In the genomic region with DNA sequence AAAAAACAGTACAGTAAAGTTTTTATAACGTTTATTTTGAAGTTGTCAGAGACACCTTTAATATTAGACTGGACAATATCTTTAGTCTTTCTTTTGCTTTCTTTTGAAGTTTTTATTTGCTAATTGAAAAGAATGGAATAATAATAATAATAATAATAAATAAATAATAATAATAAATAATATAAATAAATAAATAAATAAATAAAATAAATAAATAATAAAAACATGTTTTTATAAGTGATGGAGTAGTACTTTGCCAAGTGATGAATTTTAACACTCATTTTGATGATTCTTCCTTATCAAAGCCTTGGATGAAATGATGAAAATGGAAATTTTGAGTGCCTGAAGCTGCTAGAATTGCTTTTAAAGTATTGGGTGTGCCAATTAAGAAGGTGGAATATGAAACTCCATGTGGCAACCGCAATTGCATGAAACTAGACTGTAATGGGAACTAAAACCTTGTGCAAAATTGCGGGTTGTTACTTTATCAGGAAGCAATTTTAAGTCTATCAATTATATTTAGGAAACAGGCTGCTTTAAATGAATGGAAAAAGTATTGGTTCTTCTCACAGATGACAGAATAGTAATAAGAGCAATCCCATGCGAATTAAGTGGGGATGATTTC, we compare ENCODE assay signal across 1 cellular context.
TF ChIP-seq lines count a peak whose summit lies in the region.

No MANE protein-coding gene starts in this region.

TF ChIP-seq in GM23338, 12 proteins besides CTCF, POLR2A, EP300 and RAD21 (continued from another document):
- TF ChIP-seq, protein P1, sequence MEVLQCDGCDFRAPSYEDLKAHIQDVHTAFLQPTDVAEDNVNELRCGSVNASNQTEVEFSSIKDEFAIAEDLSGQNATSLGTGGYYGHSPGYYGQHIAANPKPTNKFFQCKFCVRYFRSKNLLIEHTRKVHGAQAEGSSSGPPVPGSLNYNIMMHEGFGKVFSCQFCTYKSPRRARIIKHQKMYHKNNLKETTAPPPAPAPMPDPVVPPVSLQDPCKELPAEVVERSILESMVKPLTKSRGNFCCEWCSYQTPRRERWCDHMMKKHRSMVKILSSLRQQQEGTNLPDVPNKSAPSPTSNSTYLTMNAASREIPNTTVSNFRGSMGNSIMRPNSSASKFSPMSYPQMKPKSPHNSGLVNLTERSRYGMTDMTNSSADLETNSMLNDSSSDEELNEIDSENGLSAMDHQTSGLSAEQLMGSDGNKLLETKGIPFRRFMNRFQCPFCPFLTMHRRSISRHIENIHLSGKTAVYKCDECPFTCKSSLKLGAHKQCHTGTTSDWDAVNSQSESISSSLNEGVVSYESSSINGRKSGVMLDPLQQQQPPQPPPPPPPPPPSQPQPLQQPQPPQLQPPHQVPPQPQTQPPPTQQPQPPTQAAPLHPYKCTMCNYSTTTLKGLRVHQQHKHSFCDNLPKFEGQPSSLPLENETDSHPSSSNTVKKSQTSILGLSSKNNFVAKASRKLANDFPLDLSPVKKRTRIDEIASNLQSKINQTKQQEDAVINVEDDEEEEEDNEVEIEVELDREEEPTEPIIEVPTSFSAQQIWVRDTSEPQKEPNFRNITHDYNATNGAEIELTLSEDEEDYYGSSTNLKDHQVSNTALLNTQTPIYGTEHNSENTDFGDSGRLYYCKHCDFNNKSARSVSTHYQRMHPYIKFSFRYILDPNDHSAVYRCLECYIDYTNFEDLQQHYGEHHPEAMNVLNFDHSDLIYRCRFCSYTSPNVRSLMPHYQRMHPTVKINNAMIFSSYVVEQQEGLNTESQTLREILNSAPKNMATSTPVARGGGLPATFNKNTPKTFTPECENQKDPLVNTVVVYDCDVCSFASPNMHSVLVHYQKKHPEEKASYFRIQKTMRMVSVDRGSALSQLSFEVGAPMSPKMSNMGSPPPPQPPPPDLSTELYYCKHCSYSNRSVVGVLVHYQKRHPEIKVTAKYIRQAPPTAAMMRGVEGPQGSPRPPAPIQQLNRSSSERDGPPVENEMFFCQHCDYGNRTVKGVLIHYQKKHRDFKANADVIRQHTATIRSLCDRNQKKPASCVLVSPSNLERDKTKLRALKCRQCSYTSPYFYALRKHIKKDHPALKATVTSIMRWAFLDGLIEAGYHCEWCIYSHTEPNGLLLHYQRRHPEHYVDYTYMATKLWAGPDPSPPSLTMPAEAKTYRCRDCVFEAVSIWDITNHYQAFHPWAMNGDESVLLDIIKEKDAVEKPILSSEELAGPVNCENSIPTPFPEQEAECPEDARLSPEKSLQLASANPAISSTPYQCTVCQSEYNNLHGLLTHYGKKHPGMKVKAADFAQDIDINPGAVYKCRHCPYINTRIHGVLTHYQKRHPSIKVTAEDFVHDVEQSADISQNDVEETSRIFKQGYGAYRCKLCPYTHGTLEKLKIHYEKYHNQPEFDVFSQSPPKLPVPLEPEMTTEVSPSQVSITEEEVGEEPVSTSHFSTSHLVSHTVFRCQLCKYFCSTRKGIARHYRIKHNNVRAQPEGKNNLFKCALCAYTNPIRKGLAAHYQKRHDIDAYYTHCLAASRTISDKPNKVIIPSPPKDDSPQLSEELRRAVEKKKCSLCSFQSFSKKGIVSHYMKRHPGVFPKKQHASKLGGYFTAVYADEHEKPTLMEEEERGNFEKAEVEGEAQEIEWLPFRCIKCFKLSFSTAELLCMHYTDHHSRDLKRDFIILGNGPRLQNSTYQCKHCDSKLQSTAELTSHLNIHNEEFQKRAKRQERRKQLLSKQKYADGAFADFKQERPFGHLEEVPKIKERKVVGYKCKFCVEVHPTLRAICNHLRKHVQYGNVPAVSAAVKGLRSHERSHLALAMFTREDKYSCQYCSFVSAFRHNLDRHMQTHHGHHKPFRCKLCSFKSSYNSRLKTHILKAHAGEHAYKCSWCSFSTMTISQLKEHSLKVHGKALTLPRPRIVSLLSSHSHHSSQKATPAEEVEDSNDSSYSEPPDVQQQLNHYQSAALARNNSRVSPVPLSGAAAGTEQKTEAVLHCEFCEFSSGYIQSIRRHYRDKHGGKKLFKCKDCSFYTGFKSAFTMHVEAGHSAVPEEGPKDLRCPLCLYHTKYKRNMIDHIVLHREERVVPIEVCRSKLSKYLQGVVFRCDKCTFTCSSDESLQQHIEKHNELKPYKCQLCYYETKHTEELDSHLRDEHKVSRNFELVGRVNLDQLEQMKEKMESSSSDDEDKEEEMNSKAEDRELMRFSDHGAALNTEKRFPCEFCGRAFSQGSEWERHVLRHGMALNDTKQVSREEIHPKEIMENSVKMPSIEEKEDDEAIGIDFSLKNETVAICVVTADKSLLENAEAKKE (CRISPR knock-in tag; IDR thresholded peaks at IDR 0.05), result no peak
- TF ChIP-seq STAT1 (IDR thresholded peaks at IDR 0.05; ENCODE audit: unreplicated experiment) (no peak), POLR2AphosphoS5 (IDR thresholded peaks at IDR 0.05; ENCODE audit: low read depth) (no peak)
TF ChIP-seq in GM23338: peak in this region for 0.
